ENCODE assay signal across 12 cellular contexts in genomic region chr17:28216032-28216431, GRCh38.
"Had no signal": no experiment of that assay in that cellular context is flagged by ENCODE, and none has a peak within 500 bp of the region (broad histone marks: within the 10 kb centered on the region; RNA-seq: fewer than 3 reads in every experiment).

No MANE protein-coding gene starts in this region.

- DNase-seq: activated CD4-positive, alpha-beta T cell treated with anti-CD3 and anti-CD28 coated beads, Interleukin-2, amount 50 U/mL, for 1 hour; activated naive CD4-positive, alpha-beta T cell treated with Interleukin-2 at 50 U/mL for 16 hours; islet precursor cell; left lung; mucosa of descending colon; naive thymus-derived CD4-positive, alpha-beta T cell; retina; stimulated activated naive CD4-positive, alpha-beta T cell; upper lobe of left lung had no signal

- H3K27me3 ChIP-seq: adrenal gland, hepatocyte, left lung, upper lobe of left lung had no signal

- H3K27ac ChIP-seq: hepatocyte, left lung, upper lobe of left lung had no signal

- H3K9me3 Mint-ChIP-seq: T-helper 2 cell treated with Interferon-gamma antibody and Interleukin-4, amounts not matched to agents 5 μg/mL and 100 μg/mL, for 36 hours had no signal

- H3K4me3 ChIP-seq: adrenal gland, hepatocyte, left lung, mucosa of descending colon, upper lobe of left lung had no signal

- H3K36me3 ChIP-seq: adrenal gland, left lung, upper lobe of left lung had no signal

- H3K27ac Mint-ChIP-seq: T-helper 2 cell treated with Interferon-gamma antibody and Interleukin-4, amounts not matched to agents 5 μg/mL and 100 μg/mL, for 36 hours had no signal

- H3K4me2 ChIP-seq: hepatocyte had no signal

- H3K4me1 ChIP-seq: adrenal gland, left lung, upper lobe of left lung had no signal

- H2AFZ ChIP-seq: hepatocyte had no signal

- H3K4me3 Mint-ChIP-seq: naive thymus-derived CD4-positive, alpha-beta T cell; T-helper 2 cell treated with Interferon-gamma antibody and Interleukin-4, amounts not matched to agents 5 μg/mL and 100 μg/mL, for 36 hours had no signal

- ATAC-seq: left lung; mucosa of descending colon; naive thymus-derived CD4-positive, alpha-beta T cell had no signal

- H3K9me3 ChIP-seq: adrenal gland, mucosa of descending colon had no signal

- H3K79me2 ChIP-seq: hepatocyte had no signal
